Comparison of ENCODE assay signal across 9 cellular contexts in genomic region chr12:47799357-47799955, GRCh38. TPM values are rescaled to one million over a fixed set of nuclear protein-coding genes. Genes with fewer than 3 reads are reported as not detected.
DNase-seq lines count a peak whose midpoint lies in the region; ATAC-seq, FAIRE-seq and TF ChIP-seq lines count a peak whose summit lies in the region.
"Had no signal": no experiment of that assay in that cellular context is flagged by ENCODE, and none has a peak within 500 bp of the region (broad histone marks: within the 10 kb centered on the region; RNA-seq: fewer than 3 reads in every experiment).

No MANE protein-coding gene starts in this region.

- H3K9me3 Mint-ChIP-seq in activated CD4-positive, alpha-beta T cell treated with anti-CD3 and anti-CD28 coated beads, Interleukin-2, amount 10 ng/mL, durations not matched to agents 7 days and 5 days = no peaks in the 10 kb centered on the region
- no peaks in the 10 kb centered on the region for H3K9me3 Mint-ChIP-seq in endodermal cell
- no peaks in the 10 kb centered on the region for H3K9me3 Mint-ChIP-seq in Caco-2 (ENCODE audit: unreplicated experiment)

- no peaks in the 10 kb centered on the region for H3K4me1 ChIP-seq in endodermal cell (ENCODE audit: control insufficient read depth, insufficient read depth, low read length)
- H3K4me1 ChIP-seq in tibial nerve = peaks cover 7 to 66% (median 58%) of the 10 kb centered on the region in 4 donors
- H3K4me1 ChIP-seq in Caco-2 = no peaks in the 10 kb centered on the region
- no peaks in the 10 kb centered on the region for H3K4me1 ChIP-seq in foreskin keratinocyte

- no peaks in the 10 kb centered on the region for H3K9me3 ChIP-seq in endodermal cell (ENCODE audit: control insufficient read depth, low read length)
- no peaks in the 10 kb centered on the region for H3K9me3 ChIP-seq in tibial nerve
- H3K9me3 ChIP-seq in Caco-2 = no peaks in the 10 kb centered on the region
- H3K9me3 ChIP-seq: mucosa of descending colon had no signal

- H3K4me3 Mint-ChIP-seq in activated CD4-positive, alpha-beta T cell treated with anti-CD3 and anti-CD28 coated beads, Interleukin-2, amount 10 ng/mL, durations not matched to agents 7 days and 5 days = no peak overlapping the region
- no peak overlapping the region for H3K4me3 Mint-ChIP-seq in endodermal cell
- no peak overlapping the region for H3K4me3 Mint-ChIP-seq in Caco-2 (ENCODE audit: unreplicated experiment)

- H3K4me3 ChIP-seq in endodermal cell (ENCODE audit: low read length) (no peak overlapping the region), tibial nerve (no peak overlapping the region), Caco-2 (ENCODE audit: low read depth, low read length) (no peak overlapping the region)
- H3K4me3 ChIP-seq: mucosa of descending colon had no signal

- no peak for DNase-seq in activated CD4-positive, alpha-beta T cell treated with anti-CD3 and anti-CD28 coated beads, Interleukin-2, amount 10 ng/mL, durations not matched to agents 7 days and 5 days
- DNase-seq in activated CD4-positive, alpha-beta T cell treated with anti-CD3 and anti-CD28 coated beads for 48 hours = no peak
- DNase-seq in endodermal cell (no peak), myocyte (ENCODE audit: low read depth) (peak; percentile 93), tibial nerve (ENCODE audit: low spot score in 2 of 2) (no peak), urothelium cell line (ENCODE audit: low spot score) (no peak), Caco-2 (no peak), foreskin keratinocyte (no peak)
- DNase-seq: mucosa of descending colon had no signal

- peak overlapping the region; percentile 77 for H3K27ac Mint-ChIP-seq in activated CD4-positive, alpha-beta T cell treated with anti-CD3 and anti-CD28 coated beads, Interleukin-2, amount 10 ng/mL, durations not matched to agents 7 days and 5 days
- no peak overlapping the region for H3K27ac Mint-ChIP-seq in endodermal cell
- H3K27ac Mint-ChIP-seq in Caco-2 (ENCODE audit: unreplicated experiment) = no peak overlapping the region

- peaks cover 71% of the 10 kb centered on the region for H3K36me3 ChIP-seq in endodermal cell (ENCODE audit: control insufficient read depth, insufficient read depth, low read length)
- H3K36me3 ChIP-seq in tibial nerve = peaks cover 6 to 54% (median 23%) of the 10 kb centered on the region in 3 donors
- H3K36me3 ChIP-seq in Caco-2 (ENCODE audit: control insufficient read depth, insufficient read depth, low read length) = peaks cover 3% of the 10 kb centered on the region

- POLR2A ChIA-PET in activated CD4-positive, alpha-beta T cell treated with anti-CD3 and anti-CD28 coated beads, Interleukin-2, amount 10 ng/mL, durations not matched to agents 7 days and 5 days (lab: Charles Lee) = interaction anchor here (0.6 kb wide), 1 partner anchor 33 kb away, joined by 3 read pairs; no protein-coding TSS in a partner anchor
- POLR2A ChIA-PET in Caco-2 (lab: Charles Lee) = no interaction called here

- no peak for TF ChIP-seq POLR2A in tibial nerve (IDR thresholded peaks at IDR 0.05)

- H3K36me3 Mint-ChIP-seq in activated CD4-positive, alpha-beta T cell treated with anti-CD3 and anti-CD28 coated beads, Interleukin-2, amount 10 ng/mL, durations not matched to agents 7 days and 5 days (ENCODE audit: low read depth) = peaks cover 42% of the 10 kb centered on the region
- peaks cover 35% of the 10 kb centered on the region for H3K36me3 Mint-ChIP-seq in endodermal cell (ENCODE audit: low read depth)
- peaks cover 13% of the 10 kb centered on the region for H3K36me3 Mint-ChIP-seq in Caco-2 (ENCODE audit: insufficient read depth, unreplicated experiment)

- peak overlapping the region; percentile 22 for H3K27ac ChIP-seq in endodermal cell (ENCODE audit: low read depth, low read length)
- H3K27ac ChIP-seq in tibial nerve = peak overlapping the region in 3 of 4 donors; percentile 52 to 98 (median 85)
- no peak overlapping the region for H3K27ac ChIP-seq in foreskin keratinocyte

- peak in 1 of 2 donors; percentile 35 for TF ChIP-seq EP300 in tibial nerve (IDR thresholded peaks at IDR 0.05)

- H3K27me3 Mint-ChIP-seq in activated CD4-positive, alpha-beta T cell treated with anti-CD3 and anti-CD28 coated beads, Interleukin-2, amount 10 ng/mL, durations not matched to agents 7 days and 5 days = no peaks in the 10 kb centered on the region
- H3K27me3 Mint-ChIP-seq in endodermal cell (ENCODE audit: insufficient read depth) (no peaks in the 10 kb centered on the region), Caco-2 (ENCODE audit: insufficient read depth, unreplicated experiment) (no peaks in the 10 kb centered on the region)

- 90 to 94% methylated on average over 5 to 7 of the region's 7 CpGs for WGBS in endodermal cell (ENCODE audit: insufficient coverage in 1 of 2, insufficient read length in 1 of 2), 2 experiments
- 29 to 42% methylated on average over 5 of the region's 7 CpGs for WGBS in tibial nerve, 2 donors

- FAIRE-seq in urothelium cell line (lab: Jason Lieb, UNC) = no peak

- no peak for ATAC-seq in foreskin keratinocyte
- ATAC-seq: mucosa of descending colon had no signal

- H3K27me3 ChIP-seq in endodermal cell (ENCODE audit: control insufficient read depth, insufficient read depth, low read length, poor library complexity, severe bottlenecking) (no peaks in the 10 kb centered on the region), tibial nerve (no peaks in the 10 kb centered on the region), Caco-2 (replicated peaks; ENCODE audit: control insufficient read depth, insufficient read depth, low read length) (no peaks in the 10 kb centered on the region), foreskin keratinocyte (no peaks in the 10 kb centered on the region)

- intact Hi-C loops in Caco-2 (cut with micrococcal nuclease; ENCODE audit: unreplicated experiment) = loop anchor here (5.0 kb wide), 1 partner anchor 163 kb away; the partner anchor contains the start of gene TMEM106C

- TF ChIP-seq CTCF in endodermal cell (conservative IDR thresholded peaks at IDR 0.05) (no peak), tibial nerve (IDR thresholded peaks at IDR 0.05) (no peak), Caco-2 (IDR thresholded peaks at IDR 0.05; ENCODE audit: insufficient read depth in 1 of 2, low read depth in 1 of 2, low read length in 1 of 2, severe bottlenecking in 1 of 2, unreplicated experiment in 1 of 2) (no peak), foreskin keratinocyte (conservative IDR thresholded peaks at IDR 0.05) (no peak)

- H3K4me1 Mint-ChIP-seq in activated CD4-positive, alpha-beta T cell treated with anti-CD3 and anti-CD28 coated beads, Interleukin-2, amount 10 ng/mL, durations not matched to agents 7 days and 5 days = peaks cover 61% of the 10 kb centered on the region
- H3K4me1 Mint-ChIP-seq in endodermal cell (peaks cover 16% of the 10 kb centered on the region), Caco-2 (ENCODE audit: low read depth, unreplicated experiment) (no peaks in the 10 kb centered on the region)

- H3K9ac ChIP-seq in endodermal cell (ENCODE audit: extremely low read depth, low read length, poor library complexity, severe bottlenecking) = no peak overlapping the region

- no TSS peak for BruUV-seq in Caco-2 (replicated peaks; lab: Mats Ljungman, UMichigan)

- CTCF ChIA-PET in activated CD4-positive, alpha-beta T cell treated with anti-CD3 and anti-CD28 coated beads, Interleukin-2, amount 10 ng/mL, durations not matched to agents 7 days and 5 days (lab: Charles Lee) = interaction anchor here (1.0 to 1.8 kb wide), 4 partner anchors 9 to 150 kb away, joined by 3 to 4 read pairs (median 4); no protein-coding TSS in a partner anchor
- CTCF ChIA-PET in Caco-2 (lab: Charles Lee) = no interaction called here

RNA-seq across cellular contexts. Expression of gene HDAC7, which starts 20.2 kb away (rescaled TPM):
- 100 to 1,000 TPM; 218 to 232 TPM for total RNA-seq in activated CD4-positive, alpha-beta T cell treated with anti-CD3 and anti-CD28 coated beads, Interleukin-2, amount 10 ng/mL, durations not matched to agents 7 days and 5 days
- total RNA-seq in endodermal cell (100 to 1,000 TPM; 146 to 154 TPM), myocyte (13.8 and 22.6 TPM in 2 replicates), tibial nerve (100 to 1,000 TPM in 2 of 4 donors, 10 to 100 TPM in 2; 90.4 to 186 (median 98.4) TPM), Caco-2 (2022) (71.2 and 71.9 TPM in 2 replicates), foreskin keratinocyte (52.3 and 55.8 TPM in 2 replicates)
- 73.0 TPM for polyA plus RNA-seq in endodermal cell (2013, experiment 1 of 2)
- 68.5 TPM for polyA plus RNA-seq in endodermal cell (2013, experiment 2 of 2)
- 52.6 TPM for polyA plus RNA-seq in myocyte (2012)
- polyA plus RNA-seq in foreskin keratinocyte = 47.3 and 51.7 TPM in 2 replicates

RNA-seq across cellular contexts. Expression of gene SLC48A1, which starts 26.4 kb away (rescaled TPM):
- total RNA-seq in activated CD4-positive, alpha-beta T cell treated with anti-CD3 and anti-CD28 coated beads, Interleukin-2, amount 10 ng/mL, durations not matched to agents 7 days and 5 days = 1 to 10 TPM; 7.9 to 9.1 TPM
- total RNA-seq in endodermal cell = 10 to 100 TPM; 21.3 to 30.4 TPM
- 13.9 TPM for polyA plus RNA-seq in endodermal cell (2013, experiment 1 of 2)
- polyA plus RNA-seq in endodermal cell (2013, experiment 2 of 2) = 13.5 TPM
- total RNA-seq in myocyte = 4.0 and 7.5 TPM in 2 replicates
- polyA plus RNA-seq in myocyte (2012) = 52.2 TPM
- total RNA-seq in tibial nerve = 10 to 100 TPM; 24.6 to 37.9 (median 33.8) TPM
- total RNA-seq in Caco-2 (2022) = 34.3 and 37.5 TPM in 2 replicates
- 14.5 and 14.9 TPM in 2 replicates for total RNA-seq in foreskin keratinocyte
- polyA plus RNA-seq in foreskin keratinocyte = 12.0 and 13.2 TPM in 2 replicates

RNA-seq across cellular contexts. Expression of gene RAPGEF3, which starts 40.8 kb away (rescaled TPM):
- total RNA-seq in activated CD4-positive, alpha-beta T cell treated with anti-CD3 and anti-CD28 coated beads, Interleukin-2, amount 10 ng/mL, durations not matched to agents 7 days and 5 days = under 1 TPM in 1 of 2 experiments, not detected in 1; 0.15 TPM
- total RNA-seq in endodermal cell (10 to 100 TPM; 11.4 to 19.6 TPM), myocyte (0.47 and 0.62 TPM in 2 replicates), tibial nerve (100 to 1,000 TPM in 1 of 4 donors, 10 to 100 TPM in 3; 47.3 to 109 (median 83.6) TPM), Caco-2 (2022) (1.2 and 2.3 TPM in 2 replicates), foreskin keratinocyte (7.7 and 8.1 TPM in 2 replicates)
- 3.7 TPM for polyA plus RNA-seq in endodermal cell (2013, experiment 1 of 2)
- 3.2 TPM for polyA plus RNA-seq in endodermal cell (2013, experiment 2 of 2)
- polyA plus RNA-seq in myocyte (2012) = 5.5 TPM
- polyA plus RNA-seq in foreskin keratinocyte = 6.0 and 6.5 TPM in 2 replicates
